ENCODE assay signal across 1 cellular context in the genomic region with DNA sequence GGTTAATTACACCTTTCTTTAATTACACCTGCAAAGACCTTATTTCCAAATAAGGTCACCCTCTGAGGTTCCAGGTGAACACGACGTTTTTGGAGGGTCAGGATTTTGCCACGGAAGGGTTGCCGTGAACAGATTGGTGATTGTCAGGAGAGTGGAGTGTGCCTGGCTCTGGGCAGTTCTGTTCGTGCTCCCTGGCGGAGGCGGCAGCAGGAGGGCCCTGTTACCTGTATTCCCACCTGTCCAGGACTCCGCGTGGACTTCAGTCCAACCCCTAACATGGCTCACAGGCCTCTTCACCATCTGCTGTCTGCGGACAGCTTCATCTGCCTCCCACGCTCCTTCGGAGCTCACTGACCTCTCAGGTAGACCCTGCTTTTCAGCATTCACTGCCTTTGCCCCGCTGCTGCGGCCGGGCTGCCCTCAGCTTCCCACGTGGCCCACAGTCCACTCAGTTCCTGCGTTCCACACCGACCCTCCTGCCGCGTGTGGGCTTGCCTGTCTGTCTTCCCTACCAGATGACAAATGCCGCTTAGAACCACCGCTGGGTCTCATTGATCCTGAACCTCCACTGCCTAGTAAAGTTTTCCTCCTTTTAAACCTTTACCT.
TF ChIP-seq lines count a peak whose summit lies in the region.

No MANE protein-coding gene starts in this region.

TF ChIP-seq in IMR-90, 13 proteins besides CTCF, POLR2A, EP300 and RAD21:
- TF ChIP-seq NFE2L2 (IDR thresholded peaks at IDR 0.05; ENCODE audit: low read depth, low read length) (no peak), MAZ (IDR thresholded peaks at IDR 0.05; ENCODE audit: borderline replicate concordance, low read depth, low read length) (no peak), CHD1 (IDR thresholded peaks at IDR 0.05; ENCODE audit: low read depth, low read length) (no peak), RCOR1 (IDR thresholded peaks at IDR 0.05; ENCODE audit: insufficient replicate concordance, low read length) (no peak), FOS (IDR thresholded peaks at IDR 0.05; ENCODE audit: low read depth, low read length) (no peak), MXI1 (IDR thresholded peaks at IDR 0.05; ENCODE audit: borderline replicate concordance, low read depth, low read length) (no peak)
- TF ChIP-seq, protein P1, sequence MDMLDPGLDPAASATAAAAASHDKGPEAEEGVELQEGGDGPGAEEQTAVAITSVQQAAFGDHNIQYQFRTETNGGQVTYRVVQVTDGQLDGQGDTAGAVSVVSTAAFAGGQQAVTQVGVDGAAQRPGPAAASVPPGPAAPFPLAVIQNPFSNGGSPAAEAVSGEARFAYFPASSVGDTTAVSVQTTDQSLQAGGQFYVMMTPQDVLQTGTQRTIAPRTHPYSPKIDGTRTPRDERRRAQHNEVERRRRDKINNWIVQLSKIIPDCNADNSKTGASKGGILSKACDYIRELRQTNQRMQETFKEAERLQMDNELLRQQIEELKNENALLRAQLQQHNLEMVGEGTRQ (IDR thresholded peaks at IDR 0.05; ENCODE audit: low read depth, low read length), result no peak
- TF ChIP-seq, protein P2, sequence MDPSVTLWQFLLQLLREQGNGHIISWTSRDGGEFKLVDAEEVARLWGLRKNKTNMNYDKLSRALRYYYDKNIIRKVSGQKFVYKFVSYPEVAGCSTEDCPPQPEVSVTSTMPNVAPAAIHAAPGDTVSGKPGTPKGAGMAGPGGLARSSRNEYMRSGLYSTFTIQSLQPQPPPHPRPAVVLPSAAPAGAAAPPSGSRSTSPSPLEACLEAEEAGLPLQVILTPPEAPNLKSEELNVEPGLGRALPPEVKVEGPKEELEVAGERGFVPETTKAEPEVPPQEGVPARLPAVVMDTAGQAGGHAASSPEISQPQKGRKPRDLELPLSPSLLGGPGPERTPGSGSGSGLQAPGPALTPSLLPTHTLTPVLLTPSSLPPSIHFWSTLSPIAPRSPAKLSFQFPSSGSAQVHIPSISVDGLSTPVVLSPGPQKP (IDR thresholded peaks at IDR 0.05; ENCODE audit: borderline replicate concordance, low read depth, low read length), result no peak
